ENCODE assay signal across 17 cellular contexts in the genomic region with DNA sequence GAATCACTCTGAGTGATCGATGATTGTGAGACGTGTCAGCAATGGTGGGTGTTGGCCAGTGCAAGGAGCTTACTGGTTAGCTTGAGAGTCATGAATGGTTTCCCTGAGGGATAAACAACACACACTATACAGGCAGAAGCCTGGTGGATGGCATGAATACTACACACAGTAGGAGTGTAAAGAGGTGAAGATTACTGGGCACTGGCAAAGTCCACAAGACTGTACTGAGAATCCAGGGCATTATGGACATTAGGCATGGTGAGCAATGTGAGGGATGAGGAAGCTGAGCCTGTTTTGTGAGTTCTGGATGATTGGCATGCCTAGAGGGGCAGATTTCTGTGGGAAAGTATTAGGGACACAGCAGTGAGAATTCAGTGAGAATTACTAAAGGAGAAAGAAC.
DNase-seq lines count a peak whose midpoint lies in the region; ATAC-seq, FAIRE-seq and TF ChIP-seq lines count a peak whose summit lies in the region.
"Had no signal": no experiment of that assay in that cellular context is flagged by ENCODE, and none has a peak within 500 bp of the region (broad histone marks: within the 10 kb centered on the region; RNA-seq: fewer than 3 reads in every experiment).

No MANE protein-coding gene starts in this region.

- no peak overlapping the region for H3K4me3 ChIP-seq in AG10803 (ENCODE audit: low read length)
- no peak overlapping the region for H3K4me3 ChIP-seq in astrocyte of the cerebellum (ENCODE audit: low read depth, low read length)

- no peak for ATAC-seq in HG02610 (IDR thresholded peaks at IDR 0.05; ENCODE audit: unreplicated experiment)
- ATAC-seq: Panc1 had no signal

- FAIRE-seq in H54 (lab: Jason Lieb, UNC), result peak; percentile 43
- FAIRE-seq: HTR-8/SVneo had no signal

- TF ChIP-seq POLR2A in H54 (IDR thresholded peaks at IDR 0.05; ENCODE audit: low read depth, low read length), result no peak

- DNase-seq in AG10803 (ENCODE audit: low read depth) (peak; percentile 3), H54 (ENCODE audit: insufficient read length, low spot score) (no peak), astrocyte of the cerebellum (ENCODE audit: low read depth) (no peak), iris pigment epithelial cell (ENCODE audit: low read depth) (peak; percentile 20), superior temporal gyrus (ENCODE audit: extremely low spot score) (no peak), DMS114 treated with DMSO at 0.1 percent for 48 hours (lab: John Stamatoyannopoulos, UW; ENCODE audit: unreplicated experiment) (no peak), NCI-H187 (lab: John Stamatoyannopoulos, UW) (no peak)
- DNase-seq: activated CD4-positive, alpha-beta T cell treated with anti-CD3 and anti-CD28 coated beads, Interleukin-2, amount 50 U/mL, for 4 hours; activated effector memory CD4-positive, alpha-beta T cell treated with Interleukin-2 at 50 U/mL for 16 hours; cerebellar nuclear complex; GF-D8; NCI-H1048; stimulated activated CD4-positive, alpha-beta T cell treated with anti-CD3 and anti-CD28 coated beads, Interleukin-4, amount 100 ng/mL, for 4 hours; stimulated activated naive CD4-positive, alpha-beta T cell treated with Interleukin-2 at 50 U/mL for 16 hours had no signal

- TF ChIP-seq CTCF in AG10803 (conservative IDR thresholded peaks at IDR 0.05; ENCODE audit: low read length), result no peak
- peak; percentile 8 for TF ChIP-seq CTCF in astrocyte of the cerebellum (IDR thresholded peaks at IDR 0.05; ENCODE audit: low read depth, low read length, missing control alignments)

- in situ Hi-C loops in astrocyte of the cerebellum (cut with HindIII; ENCODE audit: low sequenced_read_pairs), result no loop called here

Comparison
In these comparisons a context has a peak if more than half of its experiments do, and no peak if none do; other contexts are left out.
1. DNase-seq: peak in AG10803 (single experiment) and iris pigment epithelial cell (single experiment); none in H54 (single experiment), astrocyte of the cerebellum (single experiment), superior temporal gyrus (single experiment), DMS114 treated with DMSO at 0.1 percent for 48 hours (single experiment) and NCI-H187 (0 of 2).